Comparison of ENCODE assay signal across 21 cellular contexts in genomic region chr22:22951035-22951434, GRCh38.
DNase-seq lines count a peak whose midpoint lies in the region; ATAC-seq, FAIRE-seq and TF ChIP-seq lines count a peak whose summit lies in the region.
"Had no signal": no experiment of that assay in that cellular context is flagged by ENCODE, and none has a peak within 500 bp of the region (broad histone marks: within the 10 kb centered on the region; RNA-seq: fewer than 3 reads in every experiment).

No MANE protein-coding gene starts in this region.

- no peak for ATAC-seq in HG02981 (IDR thresholded peaks at IDR 0.05; ENCODE audit: unreplicated experiment)
- no peak for ATAC-seq in GM21723 (IDR thresholded peaks at IDR 0.05; ENCODE audit: unreplicated experiment)
- ATAC-seq: A549 had no signal

- in situ Hi-C loops in brain microvascular endothelial cell (cut with HindIII; ENCODE audit: low pct_ligation_motif_present, low sequenced_read_pairs): no loop called here

- no peaks in the 10 kb centered on the region for H3K27me3 ChIP-seq in BLaER1 treated with 17β-estradiol and CSF1 and Interleukin-3, amounts not matched to agents 10 nM and 100 nM
- H3K27me3 ChIP-seq in SU-DHL-6 (ENCODE audit: low read length) (no peaks in the 10 kb centered on the region), Karpas-422 (ENCODE audit: low read length) (no peaks in the 10 kb centered on the region), brain microvascular endothelial cell (replicated peaks) (peaks cover 51% of the 10 kb centered on the region)

- H4K20me1 ChIP-seq in BLaER1 treated with 17β-estradiol and CSF1 and Interleukin-3, amounts not matched to agents 10 nM and 100 nM: no peaks in the 10 kb centered on the region
- no peaks in the 10 kb centered on the region for H4K20me1 ChIP-seq in SU-DHL-6 (ENCODE audit: low read depth, low read length)
- H4K20me1 ChIP-seq in Karpas-422 (ENCODE audit: insufficient read depth, low read depth, low read length): peaks cover 12% of the 10 kb centered on the region; the same call in 1 of the 2 replicates

- H2AFZ ChIP-seq in SU-DHL-6 (ENCODE audit: low read depth, low read length, severe bottlenecking) (no peak overlapping the region), Karpas-422 (ENCODE audit: low read length) (no peak overlapping the region)

- H3K79me2 ChIP-seq in SU-DHL-6 (ENCODE audit: insufficient read depth, low read length) (no peaks in the 10 kb centered on the region), Karpas-422 (ENCODE audit: low read length) (no peaks in the 10 kb centered on the region)

- no peak for TF ChIP-seq POLR2A in GM12892 (IDR thresholded peaks at IDR 0.05; ENCODE audit: low read depth, low read length)

- H3K4me1 ChIP-seq in BLaER1 treated with 17β-estradiol and CSF1 and Interleukin-3, amounts not matched to agents 10 nM and 100 nM: peaks cover 27 to 71% (median 58%) of the 10 kb centered on the region in 10 experiments
- H3K4me1 ChIP-seq in Karpas-422 (ENCODE audit: low read length): peaks cover 43% of the 10 kb centered on the region
- H3K4me1 ChIP-seq: A549, Caco-2 had no signal

- H3K4me2 ChIP-seq in BLaER1 treated with 17β-estradiol and CSF1 and Interleukin-3, amounts not matched to agents 10 nM and 100 nM: peak overlapping the region in 8 of 11 experiments; percentile 6 to 79 (median 25); a peak in 11 of 22 replicates
- H3K4me2 ChIP-seq in SU-DHL-6 (ENCODE audit: low read depth, low read length, poor library complexity, severe bottlenecking) (peak overlapping the region; percentile 25), Karpas-422 (ENCODE audit: low read depth, low read length, poor library complexity, severe bottlenecking) (no peak overlapping the region)
- H3K4me2 ChIP-seq: A549 had no signal

- no peak overlapping the region for H3K9ac ChIP-seq in BLaER1 treated with 17β-estradiol and CSF1 and Interleukin-3, amounts not matched to agents 10 nM and 100 nM
- H3K9ac ChIP-seq in SU-DHL-6 (ENCODE audit: low read length) (peak overlapping the region; percentile 34), Karpas-422 (ENCODE audit: low read length) (no peak overlapping the region)

- H3K36me3 ChIP-seq in BLaER1 treated with 17β-estradiol and CSF1 and Interleukin-3, amounts not matched to agents 10 nM and 100 nM: no peaks in the 10 kb centered on the region
- no peaks in the 10 kb centered on the region for H3K36me3 ChIP-seq in SU-DHL-6 (ENCODE audit: low read length)
- no peaks in the 10 kb centered on the region for H3K36me3 ChIP-seq in Karpas-422 (ENCODE audit: insufficient read depth, low read length)
- H3K36me3 ChIP-seq in brain microvascular endothelial cell (replicated peaks): no peaks in the 10 kb centered on the region

- no peak for TF ChIP-seq CTCF in SU-DHL-6 (IDR thresholded peaks at IDR 0.05; ENCODE audit: insufficient read depth, low read length, poor library complexity, severe bottlenecking)
- no peak for TF ChIP-seq CTCF in brain microvascular endothelial cell (IDR thresholded peaks at IDR 0.05; ENCODE audit: low read depth, low read length, missing control alignments)

- peaks cover 62% of the 10 kb centered on the region for H3F3A ChIP-seq in SU-DHL-6 (ENCODE audit: insufficient read depth)

- H3K9me2 ChIP-seq in SU-DHL-6 (replicated peaks; ENCODE audit: insufficient read depth, low read length) (no peaks in the 10 kb centered on the region), Karpas-422 (replicated peaks; ENCODE audit: insufficient read depth, low read length) (no peaks in the 10 kb centered on the region)

- DNase-seq in GM12892 (ENCODE audit: insufficient read length) (no peak), islet precursor cell (peak; percentile 36), Karpas-422 (no peak), brain microvascular endothelial cell (no peak)
- DNase-seq: Caco-2; CD4-positive, alpha-beta memory T cell; DMS 273 treated with DMSO at 0.1 percent for 48 hours; DMS79 treated with DMSO at 0.1 percent for 48 hours; GOT3; HCEC 1CT; Kasumi-1; NCI-H1417 treated with DMSO at 0.1 percent for 48 hours; NCI-H187; NCI-H446; NCI-H526 had no signal

- no peaks in the 10 kb centered on the region; a peak in 1 of 22 replicates for H3K9me3 ChIP-seq in BLaER1 treated with 17β-estradiol and CSF1 and Interleukin-3, amounts not matched to agents 10 nM and 100 nM (replicated peaks in 1 of 11)
- H3K9me3 ChIP-seq in SU-DHL-6 (ENCODE audit: insufficient read depth, low read length) (no peaks in the 10 kb centered on the region), Karpas-422 (ENCODE audit: low read length) (no peaks in the 10 kb centered on the region)
- H3K9me3 ChIP-seq: A549, Caco-2 had no signal

- H3K27ac ChIP-seq in BLaER1 treated with 17β-estradiol and CSF1 and Interleukin-3, amounts not matched to agents 10 nM and 100 nM: no peak overlapping the region
- H3K27ac ChIP-seq in SU-DHL-6 (ENCODE audit: low read depth, low read length) (peak overlapping the region; percentile 95), Karpas-422 (ENCODE audit: low read length) (no peak overlapping the region), brain microvascular endothelial cell (no peak overlapping the region)
- H3K27ac ChIP-seq: A549 had no signal

- H3K4me3 ChIP-seq in BLaER1 treated with 17β-estradiol and CSF1 and Interleukin-3, amounts not matched to agents 10 nM and 100 nM: no peak overlapping the region
- H3K4me3 ChIP-seq in SU-DHL-6 (ENCODE audit: insufficient read depth, low read length, poor library complexity, severe bottlenecking) (no peak overlapping the region), Karpas-422 (ENCODE audit: low read length) (no peak overlapping the region), brain microvascular endothelial cell (ENCODE audit: low read depth, low read length) (no peak overlapping the region)
- H3K4me3 ChIP-seq: A549 had no signal

- FAIRE-seq in GM12892 (lab: Jason Lieb, UNC): peak; percentile 36
- FAIRE-seq: A549, GM18507 had no signal
